In the genomic region with DNA sequence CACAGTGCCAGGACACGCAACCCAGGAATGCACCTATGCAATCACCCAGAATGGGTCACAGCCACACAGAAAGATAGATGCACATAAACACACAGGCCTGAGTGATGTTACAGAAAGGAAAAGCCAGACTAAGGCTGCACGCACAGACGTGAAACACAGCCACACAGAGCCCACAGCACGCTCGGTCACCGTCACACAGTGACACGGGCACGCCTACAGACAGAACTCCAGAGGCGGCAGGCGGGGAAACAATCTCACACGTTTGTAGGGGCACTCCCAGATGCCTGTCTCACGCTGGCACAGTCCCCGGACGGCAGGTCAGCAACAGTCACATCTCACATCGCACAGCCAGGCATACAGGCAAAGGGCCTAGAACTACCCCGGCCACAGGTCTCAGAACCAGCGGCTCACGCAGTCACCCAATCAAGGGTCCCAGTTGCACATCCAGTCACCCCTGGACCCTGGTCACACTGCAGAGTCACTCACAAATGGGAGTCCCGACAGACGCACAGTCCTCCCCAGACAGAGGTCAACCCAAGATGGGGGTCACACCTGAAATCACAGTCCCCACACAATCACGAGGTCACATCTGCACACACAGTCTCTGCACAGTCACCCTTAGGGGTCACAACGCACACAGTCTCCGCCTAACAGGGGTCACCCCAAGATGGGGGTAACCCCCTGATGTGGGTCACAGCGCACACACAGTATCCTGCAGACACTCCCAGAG, we compare ENCODE assay signal across 8 cellular contexts. TPM values are rescaled to one million over a fixed set of nuclear protein-coding genes. Genes with fewer than 3 reads are reported as not detected.
DNase-seq lines count a peak whose midpoint lies in the region; ATAC-seq and TF ChIP-seq lines count a peak whose summit lies in the region.

No MANE protein-coding gene starts in this region.

- peak overlapping the region; percentile 99 for H2AK9ac ChIP-seq in IMR-90 (replicated peaks; ENCODE audit: low read depth, low read length, poor library complexity)

- H2BK12ac ChIP-seq in mesenchymal stem cell (ENCODE audit: low read length in 2 of 2) = peak overlapping the region; percentile 53 to 99

- H4K91ac ChIP-seq in IMR-90 (ENCODE audit: insufficient read depth, low read depth, low read length) (peak overlapping the region; percentile 97), mesenchymal stem cell (ENCODE audit: low read length) (peak overlapping the region; percentile 97)

- peak; percentile 97 for TF ChIP-seq POLR2A in IMR-90 (IDR thresholded peaks at IDR 0.05; ENCODE audit: low read depth, low read length)

- H4K20me1 ChIP-seq in IMR-90 (ENCODE audit: insufficient read depth, low read length) = peaks cover 30% of the 10 kb centered on the region

- H3K4me3 ChIP-seq in CD4-positive, alpha-beta memory T cell (ENCODE audit: low read length in 2 of 2) = peak overlapping the region; percentile 54 to 74
- H3K4me3 ChIP-seq in IMR-90 (ENCODE audit: insufficient read depth, low read depth, low read length) = peak overlapping the region; percentile 93
- H3K4me3 ChIP-seq in mesenchymal stem cell (ENCODE audit: insufficient read depth in 1 of 2, low read depth in 1 of 2, low read length in 2 of 2) = peak overlapping the region; percentile 94 to 100

- peak overlapping the region; percentile 99 for H3K14ac ChIP-seq in IMR-90 (replicated peaks; ENCODE audit: low read depth, low read length)
- peak overlapping the region; percentile 2 to 100 for H3K14ac ChIP-seq in mesenchymal stem cell (ENCODE audit: low read length in 2 of 2)

- TF ChIP-seq CTCF in IMR-90 (conservative IDR thresholded peaks at IDR 0.05; ENCODE audit: low read depth, low read length) = no peak

- intact Hi-C loops in CD4-positive, alpha-beta memory T cell (cut with micrococcal nuclease) = loop anchor here (1.0 to 10.0 kb wide), 13 partner anchors 18 to 1492 kb away; partner anchors contain the start of genes ALKBH2, CORO1C, FICD and ISCU
- intact Hi-C loops in IMR-90 (cut with micrococcal nuclease) = loop anchor here (10.0 kb wide), 1 partner anchor 238 kb away; the partner anchor contains the start of genes ALKBH2 and UNG
- intact Hi-C loops in dendritic cell treated with granulocyte-macrophage colony-stimulating factor and Interleukin-4, amounts not matched to agents 40 ng/mL and 50 ng/mL, for 4 days (cut with micrococcal nuclease) = loop anchor here (5.0 kb wide), 1 partner anchor 34 kb away; no protein-coding TSS in a partner anchor

- in situ Hi-C loops in IMR-90 (cut with MboI; ENCODE audit: low sequenced_read_pairs) = loop anchor here (10.0 kb wide), 1 partner anchor 132 kb away; no protein-coding TSS in a partner anchor

- peak overlapping the region; percentile 95 for H4K5ac ChIP-seq in IMR-90 (ENCODE audit: low read depth, low read length)

- no TSS peak for BruUV-seq in IMR-90 (replicated peaks; lab: Mats Ljungman, UMichigan)

- H3K27ac ChIP-seq in CD4-positive, alpha-beta memory T cell (ENCODE audit: low read depth, low read length) = peak overlapping the region; percentile 67
- H3K27ac ChIP-seq in IMR-90 (ENCODE audit: insufficient read depth, low read length) (peak overlapping the region; percentile 100), mesenchymal stem cell (ENCODE audit: low read length, poor library complexity, severe bottlenecking) (peak overlapping the region; percentile 79)

- dilution Hi-C loops in IMR-90 (cut with HindIII; ENCODE audit: low sequenced_read_pairs, unreplicated experiment) = no loop called here

- peaks cover 30% of the 10 kb centered on the region for H3K4me1 ChIP-seq in CD4-positive, alpha-beta memory T cell (ENCODE audit: insufficient read depth, low read length)
- H3K4me1 ChIP-seq in IMR-90 (ENCODE audit: control insufficient read depth, insufficient read depth, low read length) = peaks cover 28% of the 10 kb centered on the region
- H3K4me1 ChIP-seq in mesenchymal stem cell (ENCODE audit: control insufficient read depth, insufficient read depth, low read depth, low read length) = peaks cover 19% of the 10 kb centered on the region

- H3K18ac ChIP-seq in IMR-90 (ENCODE audit: low read depth, low read length) = peak overlapping the region; percentile 99
- peak overlapping the region; percentile 98 to 100 for H3K18ac ChIP-seq in mesenchymal stem cell (ENCODE audit: low read depth in 1 of 2, low read length in 2 of 2)

- H2AK5ac ChIP-seq in IMR-90 (ENCODE audit: low read depth, low read length) (peak overlapping the region; percentile 100), mesenchymal stem cell (ENCODE audit: low read length, severe bottlenecking) (peak overlapping the region; percentile 93)

- no peaks in the 10 kb centered on the region for H3K9me3 ChIP-seq in CD4-positive, alpha-beta memory T cell (ENCODE audit: control insufficient read depth in 1 of 2, low read length in 2 of 2)
- H3K9me3 ChIP-seq in IMR-90 (ENCODE audit: control insufficient read depth, insufficient read depth, low read length) (peaks cover 2% of the 10 kb centered on the region; the same call in 1 of the 2 replicates), mesenchymal stem cell (ENCODE audit: control insufficient read depth, low read length) (peaks cover 3% of the 10 kb centered on the region)

- H2AFZ ChIP-seq in IMR-90 (replicated peaks; ENCODE audit: low read length, poor library complexity) (peak overlapping the region; percentile 71), mesenchymal stem cell (ENCODE audit: low read depth, low read length) (no peak overlapping the region)

- peak overlapping the region; percentile 93 to 98 (median 96) for H3K4me3 Mint-ChIP-seq in CD4-positive, alpha-beta memory T cell
- H3K4me3 Mint-ChIP-seq in activated CD4-positive, alpha-beta T cell treated with anti-CD3 and anti-CD28 coated beads, Interleukin-2, amount 10 ng/mL, durations not matched to agents 7 days and 5 days = peak overlapping the region; percentile 84
- H3K4me3 Mint-ChIP-seq in dendritic cell treated with granulocyte-macrophage colony-stimulating factor and Interleukin-4, amounts not matched to agents 40 ng/mL and 50 ng/mL, for 4 days = peak overlapping the region; percentile 80

- H3K4me1 Mint-ChIP-seq in CD4-positive, alpha-beta memory T cell = peaks cover 30 to 45% (median 38%) of the 10 kb centered on the region in 4 donors
- H3K4me1 Mint-ChIP-seq in activated CD4-positive, alpha-beta T cell treated with anti-CD3 and anti-CD28 coated beads, Interleukin-2, amount 10 ng/mL, durations not matched to agents 7 days and 5 days = peaks cover 53% of the 10 kb centered on the region
- H3K4me1 Mint-ChIP-seq in dendritic cell treated with granulocyte-macrophage colony-stimulating factor and Interleukin-4, amounts not matched to agents 40 ng/mL and 50 ng/mL, for 4 days (ENCODE audit: low read depth) = peaks cover 86% of the 10 kb centered on the region

- TF ChIP-seq RAD21 in IMR-90 (IDR thresholded peaks at IDR 0.05; ENCODE audit: low read length) = no peak

- H3K36me3 Mint-ChIP-seq in CD4-positive, alpha-beta memory T cell = peaks cover 0 to 18% of the 10 kb centered on the region in 2 donors
- H3K36me3 Mint-ChIP-seq in activated CD4-positive, alpha-beta T cell treated with anti-CD3 and anti-CD28 coated beads, Interleukin-2, amount 10 ng/mL, durations not matched to agents 7 days and 5 days (ENCODE audit: low read depth) = peaks cover 18% of the 10 kb centered on the region
- peaks cover 54% of the 10 kb centered on the region for H3K36me3 Mint-ChIP-seq in dendritic cell treated with granulocyte-macrophage colony-stimulating factor and Interleukin-4, amounts not matched to agents 40 ng/mL and 50 ng/mL, for 4 days (ENCODE audit: low read depth)

- H2BK120ac ChIP-seq in IMR-90 (ENCODE audit: low read depth, low read length) = peak overlapping the region; percentile 92
- H2BK120ac ChIP-seq in mesenchymal stem cell (ENCODE audit: low read depth, low read length) = peak overlapping the region; percentile 97

- no peaks in the 10 kb centered on the region for H3K9me3 Mint-ChIP-seq in CD4-positive, alpha-beta memory T cell
- H3K9me3 Mint-ChIP-seq in activated CD4-positive, alpha-beta T cell treated with anti-CD3 and anti-CD28 coated beads, Interleukin-2, amount 10 ng/mL, durations not matched to agents 7 days and 5 days = no peaks in the 10 kb centered on the region
- H3K9me3 Mint-ChIP-seq in dendritic cell treated with granulocyte-macrophage colony-stimulating factor and Interleukin-4, amounts not matched to agents 40 ng/mL and 50 ng/mL, for 4 days = no peaks in the 10 kb centered on the region

- H3K56ac ChIP-seq in IMR-90 (ENCODE audit: extremely low read depth, insufficient read depth, low read length) = peak overlapping the region; percentile 99

- H3K79me1 ChIP-seq in IMR-90 (ENCODE audit: low read depth in 1 of 2, low read length in 2 of 2) = peaks cover 9 to 28% of the 10 kb centered on the region in 2 experiments; a peak in 3 of 4 replicates
- no peaks in the 10 kb centered on the region for H3K79me1 ChIP-seq in mesenchymal stem cell (replicated peaks; ENCODE audit: low read length, poor library complexity, severe bottlenecking)

- no peaks in the 10 kb centered on the region for H3K27me3 Mint-ChIP-seq in CD4-positive, alpha-beta memory T cell
- H3K27me3 Mint-ChIP-seq in activated CD4-positive, alpha-beta T cell treated with anti-CD3 and anti-CD28 coated beads, Interleukin-2, amount 10 ng/mL, durations not matched to agents 7 days and 5 days = peaks cover 5% of the 10 kb centered on the region
- H3K27me3 Mint-ChIP-seq in dendritic cell treated with granulocyte-macrophage colony-stimulating factor and Interleukin-4, amounts not matched to agents 40 ng/mL and 50 ng/mL, for 4 days = no peaks in the 10 kb centered on the region

- peak overlapping the region; percentile 73 for H2BK20ac ChIP-seq in IMR-90 (ENCODE audit: low read depth, low read length)

- DNase-seq in CD4-positive, alpha-beta memory T cell = peak; percentile 52 to 87 (median 59)
- peak; percentile 87 for DNase-seq in IMR-90
- DNase-seq in activated CD4-positive, alpha-beta T cell treated with anti-CD3 and anti-CD28 coated beads, Interleukin-2, amount 10 ng/mL, durations not matched to agents 7 days and 5 days = peak; percentile 60
- DNase-seq in mesenchymal stem cell = peak; percentile 97
- DNase-seq in stimulated activated CD8-positive, alpha-beta memory T cell treated with anti-CD3 and anti-CD28 coated beads, Interleukin-15, amount 100 ng/mL, for 4 hours (ENCODE audit: low read depth in 2 of 2) = peak; percentile 49 to 54
- DNase-seq in NCI-H128 (lab: John Stamatoyannopoulos, UW; ENCODE audit: unreplicated experiment) = no peak

- H3K4me2 ChIP-seq in IMR-90 (ENCODE audit: low read depth, low read length) = peak overlapping the region; percentile 97
- H3K4me2 ChIP-seq in mesenchymal stem cell (ENCODE audit: low read length, poor library complexity, severe bottlenecking) = peak overlapping the region; percentile 71

- H2BK5ac ChIP-seq in IMR-90 (ENCODE audit: low read depth, low read length, poor library complexity, severe bottlenecking) (peak overlapping the region; percentile 100), mesenchymal stem cell (ENCODE audit: low read depth, low read length, poor library complexity, severe bottlenecking) (peak overlapping the region; percentile 88)

- POLR2A ChIA-PET in CD4-positive, alpha-beta memory T cell (lab: Charles Lee; ENCODE audit: partially characterized antibody) = interaction anchor here (0.9 to 3.3 kb wide), 14 partner anchors 8 to 299 kb away, joined by 3 to 41 read pairs (median 4); partner anchors contain the start of genes ISCU, SART3, SELPLG and USP30
- POLR2A ChIA-PET in IMR-90 (lab: Charles Lee; ENCODE audit: unreplicated experiment) = interaction anchor here (1.0 to 1.2 kb wide), 2 partner anchors 24 to 52 kb away, joined by 5 to 7 read pairs; no protein-coding TSS in a partner anchor
- POLR2A ChIA-PET in activated CD4-positive, alpha-beta T cell treated with anti-CD3 and anti-CD28 coated beads, Interleukin-2, amount 10 ng/mL, durations not matched to agents 7 days and 5 days (lab: Charles Lee) = interaction anchor here (0.7 kb wide), 1 partner anchor 294 kb away, joined by 3 read pairs; the partner anchor contains the start of gene ISCU

- H4K8ac ChIP-seq in IMR-90 (ENCODE audit: low read depth in 2 of 2, low read length in 2 of 2) (peak overlapping the region; percentile 98 to 99), mesenchymal stem cell (ENCODE audit: low read length) (peak overlapping the region; percentile 77)

- no peaks in the 10 kb centered on the region; the same call in 1 of the 2 replicates for H3K9me1 ChIP-seq in IMR-90 (ENCODE audit: insufficient read depth, low read length)

- peak overlapping the region; percentile 83 to 99 (median 96) for H3K27ac Mint-ChIP-seq in CD4-positive, alpha-beta memory T cell
- H3K27ac Mint-ChIP-seq in activated CD4-positive, alpha-beta T cell treated with anti-CD3 and anti-CD28 coated beads, Interleukin-2, amount 10 ng/mL, durations not matched to agents 7 days and 5 days = peak overlapping the region; percentile 86
- peak overlapping the region; percentile 91 for H3K27ac Mint-ChIP-seq in dendritic cell treated with granulocyte-macrophage colony-stimulating factor and Interleukin-4, amounts not matched to agents 40 ng/mL and 50 ng/mL, for 4 days

- H3K9ac ChIP-seq in IMR-90 (ENCODE audit: low read depth, low read length) (peak overlapping the region; percentile 100), mesenchymal stem cell (ENCODE audit: low read length) (peak overlapping the region; percentile 100)

- ATAC-seq in GM21515 (IDR thresholded peaks at IDR 0.05; ENCODE audit: unreplicated experiment) = peak; percentile 25
- ATAC-seq in IMR-90 (ENCODE audit: low read depth) = peak; percentile 12

- WGBS in IMR-90 (ENCODE audit: extremely low coverage in 2 of 2, insufficient read length in 1 of 2), 2 experiments = 0% methylated on average over 5 of the region's 24 CpGs; no CpG with 5 or more reads in 1 of the 2 experiments
- 2% methylated on average over 24 of the region's 24 CpGs for WGBS in mesenchymal stem cell

- no peaks in the 10 kb centered on the region for H3K36me3 ChIP-seq in CD4-positive, alpha-beta memory T cell (ENCODE audit: insufficient read depth, low read length)
- H3K36me3 ChIP-seq in IMR-90 (ENCODE audit: control insufficient read depth, insufficient read depth, low read length) = peaks cover 9% of the 10 kb centered on the region
- H3K36me3 ChIP-seq in mesenchymal stem cell (ENCODE audit: control insufficient read depth in 1 of 2, insufficient read depth in 2 of 2, low read depth in 1 of 2, low read length in 2 of 2) = peaks cover 4 to 19% of the 10 kb centered on the region in 2 experiments

- H3K27me3 ChIP-seq in CD4-positive, alpha-beta memory T cell (ENCODE audit: insufficient read depth, low read length) = no peaks in the 10 kb centered on the region
- H3K27me3 ChIP-seq in IMR-90 (ENCODE audit: control insufficient read depth, insufficient read depth, low read length) (no peaks in the 10 kb centered on the region), mesenchymal stem cell (ENCODE audit: control insufficient read depth in 1 of 2, insufficient read depth in 1 of 2, low read length in 2 of 2) (no peaks in the 10 kb centered on the region)

- CTCF ChIA-PET in CD4-positive, alpha-beta memory T cell (lab: Charles Lee; ENCODE audit: partially characterized antibody) = interaction anchor here (1.9 kb wide), 1 partner anchor 18 kb away, joined by 6 read pairs; no protein-coding TSS in a partner anchor
- CTCF ChIA-PET in IMR-90 (lab: Yijun Ruan, JAX) = no interaction called here
- CTCF ChIA-PET in activated CD4-positive, alpha-beta T cell treated with anti-CD3 and anti-CD28 coated beads, Interleukin-2, amount 10 ng/mL, durations not matched to agents 7 days and 5 days (lab: Charles Lee) = interaction anchor here (0.6 to 1.9 kb wide), 5 partner anchors 8 to 242 kb away, joined by 3 to 6 read pairs (median 4); no protein-coding TSS in a partner anchor

- peak overlapping the region; percentile 99 for H3K23ac ChIP-seq in IMR-90 (ENCODE audit: low read depth, low read length)
- H3K23ac ChIP-seq in mesenchymal stem cell (ENCODE audit: low read length in 2 of 2) = peak overlapping the region in 1 of 2 experiments; percentile 96

- H3K4ac ChIP-seq in IMR-90 (ENCODE audit: low read depth, low read length) (peak overlapping the region; percentile 99), mesenchymal stem cell (ENCODE audit: low read depth in 1 of 2, low read length in 2 of 2) (peak overlapping the region; percentile 94 to 100)

- H2BK15ac ChIP-seq in IMR-90 (ENCODE audit: low read depth, low read length) (peak overlapping the region; percentile 96; the same call in 2 of the 3 replicates), mesenchymal stem cell (ENCODE audit: low read depth, poor library complexity, severe bottlenecking) (peak overlapping the region; percentile 60)

RNA-seq across cellular contexts. Expression of gene SSH1, which starts 0.8 kb away (rescaled TPM):
- 10 to 100 TPM; 32.3 to 38.0 TPM for total RNA-seq in CD4-positive, alpha-beta memory T cell
- 1 to 10 TPM; 1.4 to 9.3 TPM for polyA plus RNA-seq in CD4-positive, alpha-beta memory T cell
- total RNA-seq in IMR-90 (2012; rRNA removed) = 16.7 and 17.6 TPM in 2 replicates
- polyA plus RNA-seq in IMR-90 (2012; rRNA removed) = 37.2 and 40.8 TPM in 2 replicates
- polyA plus RNA-seq in IMR-90 (2012; cell fraction: cytosol; rRNA removed) = 14.1 and 19.4 TPM in 2 replicates
- 68.2 and 83.5 TPM in 2 replicates for polyA plus RNA-seq in IMR-90 (2012; cell fraction: nucleus; rRNA removed; ENCODE audit: low replicate concordance)
- 10 to 100 TPM; 24.2 to 27.4 TPM for total RNA-seq in activated CD4-positive, alpha-beta T cell treated with anti-CD3 and anti-CD28 coated beads, Interleukin-2, amount 10 ng/mL, durations not matched to agents 7 days and 5 days
- polyA plus RNA-seq in mesenchymal stem cell (2013, experiment 1 of 2) = 42.7 TPM
- polyA plus RNA-seq in mesenchymal stem cell (2013, experiment 2 of 2) = 38.8 TPM

RNA-seq across cellular contexts. Expression of gene DAO, which starts 23.3 kb away (rescaled TPM):
- total RNA-seq in CD4-positive, alpha-beta memory T cell = not detected
- polyA plus RNA-seq in CD4-positive, alpha-beta memory T cell = not detected
- total RNA-seq in IMR-90 (2012; rRNA removed) = not detected in 2 replicates
- not detected in 2 replicates for polyA plus RNA-seq in IMR-90 (2012; rRNA removed)
- polyA plus RNA-seq in IMR-90 (2012; cell fraction: cytosol; rRNA removed) = not detected in 2 replicates
- polyA plus RNA-seq in IMR-90 (2012; cell fraction: nucleus; rRNA removed; ENCODE audit: low replicate concordance) = 0.11 TPM in 1 of 2 replicates, not detected in the other
- total RNA-seq in activated CD4-positive, alpha-beta T cell treated with anti-CD3 and anti-CD28 coated beads, Interleukin-2, amount 10 ng/mL, durations not matched to agents 7 days and 5 days = not detected
- polyA plus RNA-seq in mesenchymal stem cell (2013, experiment 1 of 2) = not detected
- not detected for polyA plus RNA-seq in mesenchymal stem cell (2013, experiment 2 of 2)
